15 cellular contexts compared by ENCODE assay signal in the genomic region with DNA sequence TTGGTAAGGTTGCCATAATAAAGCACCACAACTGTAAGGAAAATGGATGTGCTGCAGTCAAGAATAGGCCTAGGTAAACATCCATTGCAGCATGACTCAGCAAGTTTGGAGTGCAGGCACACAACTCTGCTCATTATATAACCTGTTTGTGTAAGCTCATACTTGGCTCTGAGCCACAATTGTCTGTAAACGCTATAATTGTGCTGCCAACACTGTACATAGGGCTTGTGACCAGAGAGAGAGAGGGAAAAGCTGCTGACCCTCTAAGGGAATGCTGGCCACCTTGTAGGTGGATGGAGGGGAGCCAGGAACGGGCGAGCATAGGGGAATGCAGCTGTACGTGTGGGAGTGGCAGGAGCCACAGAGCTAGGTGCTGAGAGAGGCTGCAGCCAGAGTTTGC.
A peak's percentile ranks its signal among the peaks of the same experiment; 100 is the strongest.
DNase-seq lines count a peak whose midpoint lies in the region; ATAC-seq, FAIRE-seq and TF ChIP-seq lines count a peak whose summit lies in the region.
"Had no signal": no experiment of that assay in that cellular context is flagged by ENCODE, and none has a peak within 500 bp of the region (broad histone marks: within the 10 kb centered on the region; RNA-seq: fewer than 3 reads in every experiment).

No MANE protein-coding gene starts in this region.

- no peaks in the 10 kb centered on the region for H3K79me2 ChIP-seq in neural progenitor cell (ENCODE audit: low read depth)

- H3K27ac Mint-ChIP-seq in neural progenitor cell: no peak overlapping the region
- H3K27ac Mint-ChIP-seq: activated naive CD4-positive, alpha-beta T cell treated with anti-CD3 and anti-CD28 coated beads, Interleukin-2, amount 50 U/mL, for 24 hours; CD8-positive, alpha-beta T cell had no signal

- no peak for TF ChIP-seq POLR2A in NB4 (IDR thresholded peaks at IDR 0.05; ENCODE audit: extremely low read depth, insufficient read length)

- DNase-seq in NCI-H1436 (lab: John Stamatoyannopoulos, UW) (peak; percentile 16), NCI-H1436 treated with DMSO at 0.1 percent for 48 hours (lab: John Stamatoyannopoulos, UW) (no peak), NB4 (ENCODE audit: low read depth) (peak; percentile 37), bronchial epithelial cell (ENCODE audit: low read depth) (peak; percentile 39), neural progenitor cell (ENCODE audit: low spot score) (peak; percentile 14), AG08396 (ENCODE audit: low spot score) (no peak), NCI-H524 treated with DMSO at 0.1 percent for 48 hours (lab: John Stamatoyannopoulos, UW) (no peak)
- DNase-seq: activated CD4-positive, alpha-beta T cell treated with anti-CD3 and anti-CD28 coated beads for 1 hour; activated CD8-positive, alpha-beta memory T cell treated with anti-CD3 and anti-CD28 coated beads, Interleukin-2, amount 50 U/mL, for 48 hours; CD8-positive, alpha-beta T cell; foreskin fibroblast had no signal

- H3K27me3 ChIP-seq in bronchial epithelial cell (ENCODE audit: control insufficient read depth, insufficient read depth, low read length) (no peaks in the 10 kb centered on the region), neural progenitor cell (no peaks in the 10 kb centered on the region)
- H3K27me3 ChIP-seq: body of pancreas had no signal

- no peaks in the 10 kb centered on the region for H3K36me3 ChIP-seq in bronchial epithelial cell (ENCODE audit: control insufficient read depth, insufficient read depth, low read length)
- H3K36me3 ChIP-seq in neural progenitor cell: no peaks in the 10 kb centered on the region

- H4K20me1 ChIP-seq in neural progenitor cell (ENCODE audit: low read depth): no peaks in the 10 kb centered on the region

- H3K4me2 ChIP-seq in neural progenitor cell: no peak overlapping the region

- no peak for TF ChIP-seq CTCF in NB4 (IDR thresholded peaks at IDR 0.05; ENCODE audit: low read depth, low read length)
- no peak for TF ChIP-seq CTCF in bronchial epithelial cell (IDR thresholded peaks at IDR 0.05; ENCODE audit: insufficient read depth, low read length, severe bottlenecking)
- TF ChIP-seq CTCF in neural progenitor cell (IDR thresholded peaks at IDR 0.05): no peak

- H3K36me3 Mint-ChIP-seq in neural progenitor cell: no peaks in the 10 kb centered on the region
- H3K36me3 Mint-ChIP-seq: activated naive CD4-positive, alpha-beta T cell treated with anti-CD3 and anti-CD28 coated beads, Interleukin-2, amount 50 U/mL, for 24 hours; CD8-positive, alpha-beta T cell had no signal

- H3K4me1 Mint-ChIP-seq in neural progenitor cell: no peaks in the 10 kb centered on the region
- H3K4me1 Mint-ChIP-seq: activated naive CD4-positive, alpha-beta T cell treated with anti-CD3 and anti-CD28 coated beads, Interleukin-2, amount 50 U/mL, for 24 hours had no signal

- no peak overlapping the region for H2AFZ ChIP-seq in neural progenitor cell (replicated peaks)

- H3K9me3 Mint-ChIP-seq in neural progenitor cell: peaks cover 17% of the 10 kb centered on the region
- H3K9me3 Mint-ChIP-seq: activated naive CD4-positive, alpha-beta T cell treated with anti-CD3 and anti-CD28 coated beads, Interleukin-2, amount 50 U/mL, for 24 hours had no signal

- H3K4me3 ChIP-seq in NB4 (ENCODE audit: low read depth, low read length): no peak overlapping the region
- no peak overlapping the region for H3K4me3 ChIP-seq in bronchial epithelial cell (ENCODE audit: low read depth, low read length)
- H3K4me3 ChIP-seq in neural progenitor cell: no peak overlapping the region
- H3K4me3 ChIP-seq: body of pancreas had no signal

- H3K9ac ChIP-seq in neural progenitor cell: no peak overlapping the region

- H3K27ac ChIP-seq in neural progenitor cell: no peak overlapping the region
- H3K27ac ChIP-seq: body of pancreas, RWPE1 had no signal

- no peak overlapping the region for H3K4me3 Mint-ChIP-seq in neural progenitor cell
- H3K4me3 Mint-ChIP-seq: activated naive CD4-positive, alpha-beta T cell treated with anti-CD3 and anti-CD28 coated beads, Interleukin-2, amount 50 U/mL, for 24 hours; CD8-positive, alpha-beta T cell had no signal

- no peaks in the 10 kb centered on the region for H3K4me1 ChIP-seq in neural progenitor cell
- H3K4me1 ChIP-seq: body of pancreas had no signal

- H3K9me3 ChIP-seq in neural progenitor cell (ENCODE audit: low read depth): no peaks in the 10 kb centered on the region
- H3K9me3 ChIP-seq: body of pancreas had no signal

- no peak for FAIRE-seq in bronchial epithelial cell (lab: Jason Lieb, UNC)

- no peak for ATAC-seq in GM18517 (IDR thresholded peaks at IDR 0.05; ENCODE audit: unreplicated experiment)
- ATAC-seq: body of pancreas; CD8-positive, alpha-beta T cell had no signal

- no peaks in the 10 kb centered on the region for H3F3A ChIP-seq in neural progenitor cell (ENCODE audit: low read depth)

- H3K27me3 Mint-ChIP-seq in neural progenitor cell (ENCODE audit: insufficient read depth, low read depth): no peaks in the 10 kb centered on the region
- H3K27me3 Mint-ChIP-seq: activated naive CD4-positive, alpha-beta T cell treated with anti-CD3 and anti-CD28 coated beads, Interleukin-2, amount 50 U/mL, for 24 hours had no signal

Comparison
In these comparisons a context has a peak if more than half of its experiments do, and no peak if none do; other contexts are left out.
1. DNase-seq: peak in NCI-H1436 (single experiment), NB4 (single experiment), bronchial epithelial cell (single experiment) and neural progenitor cell (single experiment); none in NCI-H1436 treated with DMSO at 0.1 percent for 48 hours (single experiment), AG08396 (single experiment) and NCI-H524 treated with DMSO at 0.1 percent for 48 hours (single experiment).